11 cellular contexts compared by ENCODE assay signal in genomic region chr4:121168865-121169281, GRCh38. TPM values are rescaled to one million over a fixed set of nuclear protein-coding genes. Genes with fewer than 3 reads are reported as not detected.
DNase-seq lines count a peak whose midpoint lies in the region; ATAC-seq and TF ChIP-seq lines count a peak whose summit lies in the region.
"Had no signal": no experiment of that assay in that cellular context is flagged by ENCODE, and none has a peak within 500 bp of the region (broad histone marks: within the 10 kb centered on the region; RNA-seq: fewer than 3 reads in every experiment).

No MANE protein-coding gene starts in this region.

- H3K36me3 Mint-ChIP-seq in activated naive CD8-positive, alpha-beta T cell treated with anti-CD3 and anti-CD28 coated beads, Interleukin-2, amount 50 U/mL, for 24 hours (ENCODE audit: low read depth), result peaks cover 4% of the 10 kb centered on the region
- no peaks in the 10 kb centered on the region for H3K36me3 Mint-ChIP-seq in activated naive CD8-positive, alpha-beta T cell treated with anti-CD3 and anti-CD28 coated beads for 36 hours
- no peaks in the 10 kb centered on the region for H3K36me3 Mint-ChIP-seq in stimulated activated memory B cell treated with anti-CD40 and anti-IgM and Interleukin-4, amounts not matched to agents 10 μg/mL and 1 μg/mL and 100 μg/mL, for 72 hours
- no peaks in the 10 kb centered on the region for H3K36me3 Mint-ChIP-seq in osteocyte (ENCODE audit: unreplicated experiment)
- H3K36me3 Mint-ChIP-seq: T-cell had no signal

- no peak overlapping the region for H3K4me3 Mint-ChIP-seq in activated naive CD8-positive, alpha-beta T cell treated with anti-CD3 and anti-CD28 coated beads, Interleukin-2, amount 50 U/mL, for 24 hours
- no peak overlapping the region for H3K4me3 Mint-ChIP-seq in activated naive CD8-positive, alpha-beta T cell treated with anti-CD3 and anti-CD28 coated beads for 36 hours
- no peak overlapping the region for H3K4me3 Mint-ChIP-seq in stimulated activated memory B cell treated with anti-CD40 and anti-IgM and Interleukin-4, amounts not matched to agents 10 μg/mL and 1 μg/mL and 100 μg/mL, for 72 hours
- H3K4me3 Mint-ChIP-seq in osteocyte (ENCODE audit: unreplicated experiment), result no peak overlapping the region
- H3K4me3 Mint-ChIP-seq: T-cell had no signal

- no peak for DNase-seq in activated naive CD8-positive, alpha-beta T cell treated with anti-CD3 and anti-CD28 coated beads, Interleukin-2, amount 50 U/mL, for 24 hours
- no peak for DNase-seq in activated naive CD8-positive, alpha-beta T cell treated with anti-CD3 and anti-CD28 coated beads for 36 hours
- DNase-seq in RKO (ENCODE audit: low spot score), result no peak
- DNase-seq in NCI-H446 treated with DMSO at 0.1 percent for 48 hours (lab: John Stamatoyannopoulos, UW), result no peak
- DNase-seq in osteocyte (ENCODE audit: extremely low spot score, unreplicated experiment), result no peak
- DNase-seq: GDM1, NCI-H345, T-cell had no signal

- peak overlapping the region; percentile 24 for H3K27ac Mint-ChIP-seq in activated naive CD8-positive, alpha-beta T cell treated with anti-CD3 and anti-CD28 coated beads, Interleukin-2, amount 50 U/mL, for 24 hours
- no peak overlapping the region for H3K27ac Mint-ChIP-seq in activated naive CD8-positive, alpha-beta T cell treated with anti-CD3 and anti-CD28 coated beads for 36 hours
- peak overlapping the region; percentile 50 for H3K27ac Mint-ChIP-seq in stimulated activated memory B cell treated with anti-CD40 and anti-IgM and Interleukin-4, amounts not matched to agents 10 μg/mL and 1 μg/mL and 100 μg/mL, for 72 hours
- H3K27ac Mint-ChIP-seq in osteocyte (ENCODE audit: unreplicated experiment), result no peak overlapping the region

- ATAC-seq in activated naive CD8-positive, alpha-beta T cell treated with anti-CD3 and anti-CD28 coated beads, Interleukin-2, amount 50 U/mL, for 24 hours, result no peak
- ATAC-seq in GM21723 (IDR thresholded peaks at IDR 0.05; ENCODE audit: unreplicated experiment) (peak; percentile 92), HG03432 (IDR thresholded peaks at IDR 0.05; ENCODE audit: unreplicated experiment) (peak; percentile 85)
- peak; percentile 86 for ATAC-seq in stimulated activated memory B cell treated with anti-CD40 and anti-IgM and Interleukin-4, amounts not matched to agents 10 μg/mL and 1 μg/mL and 100 μg/mL, for 72 hours
- ATAC-seq: T-cell had no signal

- no peak for TF ChIP-seq CTCF in osteocyte (IDR thresholded peaks at IDR 0.05)

- no peaks in the 10 kb centered on the region for H3K27me3 Mint-ChIP-seq in activated naive CD8-positive, alpha-beta T cell treated with anti-CD3 and anti-CD28 coated beads, Interleukin-2, amount 50 U/mL, for 24 hours
- H3K27me3 Mint-ChIP-seq in activated naive CD8-positive, alpha-beta T cell treated with anti-CD3 and anti-CD28 coated beads for 36 hours, result no peaks in the 10 kb centered on the region
- H3K27me3 Mint-ChIP-seq in stimulated activated memory B cell treated with anti-CD40 and anti-IgM and Interleukin-4, amounts not matched to agents 10 μg/mL and 1 μg/mL and 100 μg/mL, for 72 hours, result no peaks in the 10 kb centered on the region
- no peaks in the 10 kb centered on the region for H3K27me3 Mint-ChIP-seq in osteocyte (ENCODE audit: unreplicated experiment)
- H3K27me3 Mint-ChIP-seq: T-cell had no signal

- no peaks in the 10 kb centered on the region for H3K9me3 Mint-ChIP-seq in activated naive CD8-positive, alpha-beta T cell treated with anti-CD3 and anti-CD28 coated beads, Interleukin-2, amount 50 U/mL, for 24 hours
- H3K9me3 Mint-ChIP-seq in activated naive CD8-positive, alpha-beta T cell treated with anti-CD3 and anti-CD28 coated beads for 36 hours, result no peaks in the 10 kb centered on the region
- no peaks in the 10 kb centered on the region for H3K9me3 Mint-ChIP-seq in stimulated activated memory B cell treated with anti-CD40 and anti-IgM and Interleukin-4, amounts not matched to agents 10 μg/mL and 1 μg/mL and 100 μg/mL, for 72 hours
- H3K9me3 Mint-ChIP-seq in osteocyte (ENCODE audit: unreplicated experiment), result no peaks in the 10 kb centered on the region
- H3K9me3 Mint-ChIP-seq: T-cell had no signal

- peaks cover 51% of the 10 kb centered on the region for H3K4me1 Mint-ChIP-seq in activated naive CD8-positive, alpha-beta T cell treated with anti-CD3 and anti-CD28 coated beads, Interleukin-2, amount 50 U/mL, for 24 hours
- H3K4me1 Mint-ChIP-seq in activated naive CD8-positive, alpha-beta T cell treated with anti-CD3 and anti-CD28 coated beads for 36 hours, result peaks cover 58% of the 10 kb centered on the region
- peaks cover 15% of the 10 kb centered on the region for H3K4me1 Mint-ChIP-seq in stimulated activated memory B cell treated with anti-CD40 and anti-IgM and Interleukin-4, amounts not matched to agents 10 μg/mL and 1 μg/mL and 100 μg/mL, for 72 hours
- no peaks in the 10 kb centered on the region for H3K4me1 Mint-ChIP-seq in osteocyte (ENCODE audit: unreplicated experiment)

RNA-seq across cellular contexts. Expression of gene TNIP3, which starts 4.8 kb away (rescaled TPM):
- 1 to 10 TPM; 3.3 TPM for total RNA-seq in activated naive CD8-positive, alpha-beta T cell treated with anti-CD3 and anti-CD28 coated beads for 36 hours
- total RNA-seq in osteocyte, result not detected in 2 replicates

Comparison
In these comparisons a context has a peak if more than half of its experiments do, and no peak if none do; other contexts are left out.
1. H3K27ac Mint-ChIP-seq: peak in activated naive CD8-positive, alpha-beta T cell treated with anti-CD3 and anti-CD28 coated beads, Interleukin-2, amount 50 U/mL, for 24 hours (single experiment) and stimulated activated memory B cell treated with anti-CD40 and anti-IgM and Interleukin-4, amounts not matched to agents 10 μg/mL and 1 μg/mL and 100 μg/mL, for 72 hours (single experiment); none in activated naive CD8-positive, alpha-beta T cell treated with anti-CD3 and anti-CD28 coated beads for 36 hours (single experiment) and osteocyte (single experiment).